In the genomic region with DNA sequence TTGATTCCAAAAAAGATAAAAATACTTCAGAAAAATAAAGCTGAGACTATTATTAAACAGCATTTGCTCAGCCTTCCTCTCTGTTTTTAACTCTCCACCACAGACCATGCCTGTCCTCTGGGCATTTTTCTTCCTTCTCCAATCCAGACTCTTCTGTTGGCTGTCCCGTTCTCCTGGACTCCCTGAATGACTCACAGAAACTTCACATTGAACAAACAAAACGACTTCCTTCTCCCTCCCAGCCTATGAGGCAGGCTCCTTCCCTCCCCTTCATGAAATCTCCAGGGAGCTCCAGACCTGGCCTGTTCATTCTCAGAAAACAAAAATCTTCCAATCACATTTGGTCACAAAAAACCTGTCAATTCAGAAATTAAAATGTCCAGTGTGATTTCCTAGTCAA, we compare ENCODE assay signal across 33 cellular contexts.
"Had no signal": no experiment of that assay in that cellular context is flagged by ENCODE, and none has a peak within 500 bp of the region (broad histone marks: within the 10 kb centered on the region; RNA-seq: fewer than 3 reads in every experiment).

No MANE protein-coding gene starts in this region.

- H3K27ac ChIP-seq: adrenal gland, body of pancreas, cardiac muscle cell, esophagus muscularis mucosa, foreskin keratinocyte, heart left ventricle, neural progenitor cell, right atrium auricular region, stomach, suprapubic skin, tibial nerve, VCaP had no signal

- H3K27ac Mint-ChIP-seq: activated naive CD4-positive, alpha-beta T cell treated with anti-CD3 and anti-CD28 coated beads for 36 hours; activated naive CD8-positive, alpha-beta T cell treated with anti-CD3 and anti-CD28 coated beads for 36 hours; activated T-cell treated with anti-CD3 and anti-CD28 coated beads, Interleukin-2, amount 50 U/mL, for 72 hours; effector memory CD8-positive, alpha-beta T cell; mesothelial cell of epicardium; naive thymus-derived CD8-positive, alpha-beta T cell; neural progenitor cell; stimulated activated naive B cell treated with anti-CD40 and anti-IgM and Interleukin-4, amounts not matched to agents 10 μg/mL and 1 μg/mL and 100 μg/mL, for 72 hours; T-helper 1 cell treated with Interleukin-12 subunit alpha and Interleukin-12 subunit beta and Interleukin-4 antibody, amounts not matched to agents 30 μg/mL and 1 μg/mL, for 36 hours had no signal

- H3K36me3 Mint-ChIP-seq: activated naive CD8-positive, alpha-beta T cell treated with anti-CD3 and anti-CD28 coated beads for 36 hours; mesothelial cell of epicardium; neural progenitor cell; stimulated activated naive B cell treated with anti-CD40 and anti-IgM and Interleukin-4, amounts not matched to agents 10 μg/mL and 1 μg/mL and 100 μg/mL, for 72 hours had no signal

- H3K4me1 ChIP-seq: adrenal gland, body of pancreas, esophagus muscularis mucosa, foreskin keratinocyte, heart left ventricle, neural progenitor cell, right atrium auricular region, stomach, suprapubic skin, tibial nerve had no signal

- H3K4me1 Mint-ChIP-seq: activated naive CD8-positive, alpha-beta T cell treated with anti-CD3 and anti-CD28 coated beads for 36 hours; naive thymus-derived CD8-positive, alpha-beta T cell; neural progenitor cell; stimulated activated naive B cell treated with anti-CD40 and anti-IgM and Interleukin-4, amounts not matched to agents 10 μg/mL and 1 μg/mL and 100 μg/mL, for 72 hours had no signal

- H3K27me3 ChIP-seq: adrenal gland, body of pancreas, cardiac muscle cell, foreskin keratinocyte, neural progenitor cell, right atrium auricular region, tibial nerve had no signal

- H3K9me3 ChIP-seq: body of pancreas, suprapubic skin had no signal

- H3K36me3 ChIP-seq: adrenal gland, cardiac muscle cell, esophagus muscularis mucosa, heart left ventricle, neural progenitor cell, right atrium auricular region, stomach, suprapubic skin, tibial nerve had no signal

- H3K4me3 ChIP-seq: adrenal gland, body of pancreas, cardiac muscle cell, esophagus muscularis mucosa, heart left ventricle, neural progenitor cell, right atrium auricular region, stomach, suprapubic skin, tibial nerve had no signal

- H3K4me3 Mint-ChIP-seq: activated naive CD4-positive, alpha-beta T cell treated with anti-CD3 and anti-CD28 coated beads for 36 hours; activated naive CD8-positive, alpha-beta T cell treated with anti-CD3 and anti-CD28 coated beads for 36 hours; activated T-cell treated with anti-CD3 and anti-CD28 coated beads, Interleukin-2, amount 50 U/mL, for 72 hours; effector memory CD8-positive, alpha-beta T cell; mesothelial cell of epicardium; naive thymus-derived CD8-positive, alpha-beta T cell; neural progenitor cell; stimulated activated naive B cell treated with anti-CD40 and anti-IgM and Interleukin-4, amounts not matched to agents 10 μg/mL and 1 μg/mL and 100 μg/mL, for 72 hours; T-helper 1 cell treated with Interleukin-12 subunit alpha and Interleukin-12 subunit beta and Interleukin-4 antibody, amounts not matched to agents 30 μg/mL and 1 μg/mL, for 36 hours had no signal

- DNase-seq: activated CD4-positive, alpha-beta T cell treated with anti-CD3 and anti-CD28 coated beads for 4 hours; activated CD4-positive, alpha-beta T cell treated with anti-CD3 and anti-CD28 coated beads, Interleukin-2, amount 50 U/mL, for 4 hours; activated effector memory CD4-positive, alpha-beta T cell treated with anti-CD3 and anti-CD28 coated beads, Interleukin-2, amount 50 U/mL, for 16 hours; activated naive CD4-positive, alpha-beta T cell treated with anti-CD3 and anti-CD28 coated beads for 36 hours; activated naive CD8-positive, alpha-beta T cell treated with anti-CD3 and anti-CD28 coated beads for 36 hours; activated T-cell treated with anti-CD3 and anti-CD28 coated beads for 4 hours; activated T-cell treated with anti-CD3 and anti-CD28 coated beads, Interleukin-2, amount 50 U/mL, for 72 hours; adrenal gland; aorta; body of pancreas; cerebellar nuclear complex; cortex of kidney; effector memory CD8-positive, alpha-beta T cell; foreskin keratinocyte; heart left ventricle; kidney glomerular epithelial cell; left ventricle myocardium superior; mammary epithelial cell; naive thymus-derived CD8-positive, alpha-beta T cell; stimulated activated CD4-positive, alpha-beta T cell treated with anti-CD3 and anti-CD28 coated beads, Interleukin-15, amount 100 ng/mL, for 24 hours; stimulated activated CD4-positive, alpha-beta T cell treated with anti-CD3 and anti-CD28 coated beads, Interleukin-2, amount 100 ng/mL, for 24 hours; stimulated activated naive B cell treated with anti-CD40 and anti-IgM and Interleukin-4, amounts not matched to agents 10 μg/mL and 1 μg/mL and 100 μg/mL, for 72 hours; stomach; T-helper 9 cell had no signal

- ATAC-seq: activated T-cell treated with anti-CD3 and anti-CD28 coated beads, Interleukin-2, amount 50 U/mL, for 72 hours; body of pancreas; effector memory CD8-positive, alpha-beta T cell; foreskin keratinocyte; heart left ventricle; left ventricle myocardium superior; naive thymus-derived CD8-positive, alpha-beta T cell; stimulated activated naive B cell treated with anti-CD40 and anti-IgM and Interleukin-4, amounts not matched to agents 10 μg/mL and 1 μg/mL and 100 μg/mL, for 72 hours had no signal
